8 cellular contexts compared by ENCODE assay signal in genomic region chr3:3110299-3110630, GRCh38. TPM values are rescaled to one million over a fixed set of nuclear protein-coding genes. Genes with fewer than 3 reads are reported as not detected.
DNase-seq lines count a peak whose midpoint lies in the region; ATAC-seq and TF ChIP-seq lines count a peak whose summit lies in the region.

A gene with protein sequence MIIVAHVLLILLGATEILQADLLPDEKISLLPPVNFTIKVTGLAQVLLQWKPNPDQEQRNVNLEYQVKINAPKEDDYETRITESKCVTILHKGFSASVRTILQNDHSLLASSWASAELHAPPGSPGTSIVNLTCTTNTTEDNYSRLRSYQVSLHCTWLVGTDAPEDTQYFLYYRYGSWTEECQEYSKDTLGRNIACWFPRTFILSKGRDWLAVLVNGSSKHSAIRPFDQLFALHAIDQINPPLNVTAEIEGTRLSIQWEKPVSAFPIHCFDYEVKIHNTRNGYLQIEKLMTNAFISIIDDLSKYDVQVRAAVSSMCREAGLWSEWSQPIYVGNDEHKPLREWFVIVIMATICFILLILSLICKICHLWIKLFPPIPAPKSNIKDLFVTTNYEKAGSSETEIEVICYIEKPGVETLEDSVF (minus strand): TSS chr3:3110374. CDS start chr3:3104984, 5,390 bp downstream.

- H3K9ac ChIP-seq in mammary epithelial cell (ENCODE audit: insufficient read depth, low read length): no peak within 1 kb of the TSS

- 23 to 30% (median 28%) methylated on average over 4 of the region's 4 CpGs for WGBS in heart left ventricle, 4 donors
- 86% methylated on average over 4 of the region's 4 CpGs for WGBS in mammary epithelial cell (ENCODE audit: low coverage, missing lambda C conversion rate)

- no peaks in the 10 kb centered on the region for H3K36me3 Mint-ChIP-seq in CD4-positive, alpha-beta T cell (ENCODE audit: low read depth)

- H3K4me3 Mint-ChIP-seq in CD4-positive, alpha-beta T cell: peak within 1 kb of the TSS; percentile 68

- POLR2A ChIA-PET in CD4-positive, alpha-beta T cell (lab: Charles Lee): no interaction called here

- H3K27me3 Mint-ChIP-seq in CD4-positive, alpha-beta T cell: peaks cover 15% of the 10 kb centered on the region

- TF ChIP-seq CTCF in CD4-positive, alpha-beta T cell (IDR thresholded peaks at IDR 0.05): no peak
- TF ChIP-seq CTCF in heart left ventricle (IDR thresholded peaks at IDR 0.05) (no peak), mammary epithelial cell (conservative IDR thresholded peaks at IDR 0.05 in 1 of 2, IDR thresholded peaks at IDR 0.05 in 1 of 2; ENCODE audit: extremely low read depth in 1 of 2, insufficient read depth in 1 of 2, low read depth in 1 of 2, low read length in 2 of 2) (no peak)

- H3K79me2 ChIP-seq in mammary epithelial cell (ENCODE audit: insufficient read depth, low read length): no peaks in the 10 kb centered on the region

- no peaks in the 10 kb centered on the region for H4K20me1 ChIP-seq in mammary epithelial cell (ENCODE audit: insufficient read depth, low read length)

- no peaks in the 10 kb centered on the region for H3K36me3 ChIP-seq in heart left ventricle
- H3K36me3 ChIP-seq in mammary epithelial cell (ENCODE audit: insufficient read depth, low read length): no peaks in the 10 kb centered on the region

- H3K4me1 Mint-ChIP-seq in CD4-positive, alpha-beta T cell (ENCODE audit: low read depth): peaks cover 16% of the 10 kb centered on the region

- no peak within 1 kb of the TSS for H3K27ac ChIP-seq in CD4-positive, alpha-beta T cell (ENCODE audit: low read depth, low read length)
- H3K27ac ChIP-seq in heart left ventricle (peak within 1 kb of the TSS in 1 of 12 donors; percentile 5), mammary epithelial cell (ENCODE audit: insufficient read depth, low read depth, low read length) (no peak within 1 kb of the TSS)

- CTCF ChIA-PET in CD4-positive, alpha-beta T cell (lab: Charles Lee): interaction anchor here (0.7 kb wide), 1 partner anchor 68 kb away, joined by 3 read pairs; no protein-coding TSS in a partner anchor
- CTCF ChIA-PET in mammary epithelial cell (lab: Charles Lee; ENCODE audit: low non-redundant PET): no interaction called here

- H3K9me3 Mint-ChIP-seq in CD4-positive, alpha-beta T cell: no peaks in the 10 kb centered on the region

- peaks cover 0 to 9% (median 0%) of the 10 kb centered on the region in 12 donors for H3K4me1 ChIP-seq in heart left ventricle
- no peaks in the 10 kb centered on the region for H3K4me1 ChIP-seq in mammary epithelial cell (ENCODE audit: insufficient read depth, low read length)

- peak in 1 of 10 experiments; percentile 16 for DNase-seq in CD4-positive, alpha-beta T cell
- peak; percentile 9 for DNase-seq in NCI-H2029 treated with DMSO at 0.1 percent for 48 hours (lab: John Stamatoyannopoulos, UW)
- no peak for DNase-seq in heart left ventricle
- DNase-seq in NCI-H446 (lab: John Stamatoyannopoulos, UW): no peak
- DNase-seq in mammary epithelial cell: no peak
- no peak for DNase-seq in NCI-H2171 (lab: John Stamatoyannopoulos, UW)
- DNase-seq in posterior cingulate gyrus: no peak

- H3K4me3 ChIP-seq in heart left ventricle: peak within 1 kb of the TSS in 8 of 12 donors; percentile 0 to 33 (median 19)
- no peak within 1 kb of the TSS for H3K4me3 ChIP-seq in mammary epithelial cell (replicated peaks in 1 of 3; ENCODE audit: insufficient read depth in 1 of 3, low read depth in 2 of 3, low read length in 3 of 3)

- H3K27me3 ChIP-seq in CD4-positive, alpha-beta T cell (ENCODE audit: control insufficient read depth, insufficient read depth, low read length): no peaks in the 10 kb centered on the region
- H3K27me3 ChIP-seq in heart left ventricle (peaks cover 0 to 6% (median 0%) of the 10 kb centered on the region in 9 donors), mammary epithelial cell (ENCODE audit: insufficient read depth, low read length) (no peaks in the 10 kb centered on the region)

- TF ChIP-seq POLR2A in heart left ventricle (IDR thresholded peaks at IDR 0.05): no peak

- BruUV-seq in mammary epithelial cell (replicated peaks; lab: Mats Ljungman, UMichigan): no TSS peak

- dilution Hi-C loops in mammary epithelial cell (cut with HindIII; ENCODE audit: low sequenced_read_pairs): no loop called here

- no peak within 1 kb of the TSS for H2AFZ ChIP-seq in mammary epithelial cell (ENCODE audit: low read depth, low read length)

- ATAC-seq in CD4-positive, alpha-beta T cell (ENCODE audit: poor library complexity): peak; percentile 86
- ATAC-seq in GM21526 (IDR thresholded peaks at IDR 0.05; ENCODE audit: low FRiP score, unreplicated experiment) (peak; percentile 71), heart left ventricle (peak in 2 of 4 donors; percentile 31 to 57)

- peak within 1 kb of the TSS; percentile 84 for H3K27ac Mint-ChIP-seq in CD4-positive, alpha-beta T cell

- no peaks in the 10 kb centered on the region for H3K9me3 ChIP-seq in CD4-positive, alpha-beta T cell (ENCODE audit: control insufficient read depth, low read length)
- H3K9me3 ChIP-seq in heart left ventricle (no peaks in the 10 kb centered on the region), mammary epithelial cell (replicated peaks; ENCODE audit: insufficient read depth, low read length) (no peaks in the 10 kb centered on the region)

- no peak within 1 kb of the TSS for H3K4me2 ChIP-seq in mammary epithelial cell (ENCODE audit: insufficient read depth, low read depth, low read length)

- intact Hi-C loops in CD4-positive, alpha-beta T cell (cut with DNase I, micrococcal nuclease): no loop called here
- intact Hi-C loops in heart left ventricle (cut with DNase I): no loop called here
- intact Hi-C loops in mammary epithelial cell (cut with micrococcal nuclease): no loop called here
- intact Hi-C loops in posterior cingulate gyrus (cut with DNase I): no loop called here

- in situ Hi-C loops in mammary epithelial cell (cut with MboI; ENCODE audit: low sequenced_read_pairs in 2 of 2): no loop called here

RNA-seq across cellular contexts. Expression of the gene that starts here (rescaled TPM):
- total RNA-seq in CD4-positive, alpha-beta T cell: under 1 TPM; 0.59 to 0.99 TPM
- total RNA-seq in heart left ventricle (1 to 10 TPM in 1 of 9 donors, under 1 TPM in 3, not detected in 5; 0.13 to 1.0 (median 0.40) TPM), mammary epithelial cell (not detected)
- polyA plus RNA-seq in heart left ventricle (under 1 TPM; 0.03 to 0.11 TPM), mammary epithelial cell (not detected)
- polyA minus RNA-seq in mammary epithelial cell: not detected

Comparison
In these comparisons a context has a peak if more than half of its experiments do, and no peak if none do; other contexts are left out.
1. Peak in ATAC-seq in CD4-positive, alpha-beta T cell; RNA of the gene not detected or under 1 TPM.
2. H3K4me3 ChIP-seq: peak in heart left ventricle (8 of 12); none in mammary epithelial cell (0 of 3).